ENCODE assay signal across 3 cellular contexts in genomic region chr22:20180245-20180630, GRCh38.
A peak's percentile ranks its signal among the peaks of the same experiment; 100 is the strongest.
TF ChIP-seq lines count a peak whose summit lies in the region.

No MANE protein-coding gene starts in this region.

TF ChIP-seq in HepG2, 621 proteins besides CTCF, POLR2A, EP300 and RAD21 (continues in another document):
- peak; percentile 26 for TF ChIP-seq XRCC5 (optimal IDR thresholded peaks at IDR 0.05; ENCODE audit: low read length)
- no peak for TF ChIP-seq ZNF773 (CRISPR knock-in tag; IDR thresholded peaks at IDR 0.05; ENCODE audit: borderline replicate concordance)
- no peak for TF ChIP-seq ZFX (CRISPR knock-in tag; IDR thresholded peaks at IDR 0.05; ENCODE audit: low read depth)
- peak; percentile 28 for TF ChIP-seq STAG1 (CRISPR knock-in tag; IDR thresholded peaks at IDR 0.05)
- TF ChIP-seq PAXIP1 (CRISPR knock-in tag; conservative IDR thresholded peaks at IDR 0.05), result no peak
- TF ChIP-seq ISL2 (CRISPR knock-in tag; IDR thresholded peaks at IDR 0.05), result no peak
- TF ChIP-seq RFX5 (IDR thresholded peaks at IDR 0.05; ENCODE audit: low read depth, low read length), result no peak
- TF ChIP-seq SP1 (IDR thresholded peaks at IDR 0.05), result no peak
- TF ChIP-seq SP1 (CRISPR knock-in tag; IDR thresholded peaks at IDR 0.05), result no peak
- TF ChIP-seq UBTF (CRISPR knock-in tag; IDR thresholded peaks at IDR 0.05), result no peak
- TF ChIP-seq HMG20A (CRISPR knock-in tag; IDR thresholded peaks at IDR 0.05; ENCODE audit: borderline replicate concordance), result no peak
- TF ChIP-seq ZNF276 (CRISPR knock-in tag; IDR thresholded peaks at IDR 0.05; ENCODE audit: low read depth), result no peak

TF ChIP-seq in SK-N-SH treated with all-trans-retinoic acid at 6 μM for 48 hours, 23 proteins besides CTCF, POLR2A, EP300 and RAD21:
- TF ChIP-seq ZFP3 (CRISPR knock-in tag; IDR thresholded peaks at IDR 0.05) (no peak), ZNF8 (CRISPR knock-in tag; IDR thresholded peaks at IDR 0.05) (no peak), ARNTL (CRISPR knock-in tag; IDR thresholded peaks at IDR 0.05; ENCODE audit: borderline replicate concordance, low read depth) (no peak), CSDC2 (CRISPR knock-in tag; IDR thresholded peaks at IDR 0.05) (no peak), ZNF565 (CRISPR knock-in tag; conservative IDR thresholded peaks at IDR 0.05; ENCODE audit: low read depth) (no peak)

TF ChIP-seq in GM12891, 5 proteins besides CTCF, POLR2A, EP300 and RAD21:
- TF ChIP-seq POLR2AphosphoS5 (IDR thresholded peaks at IDR 0.05; ENCODE audit: low read depth, low read length) (no peak), POU2F2 (IDR thresholded peaks at IDR 0.05; ENCODE audit: low read depth, low read length) (no peak), SPI1 (IDR thresholded peaks at IDR 0.05; ENCODE audit: low read depth, low read length) (no peak), TAF1 (IDR thresholded peaks at IDR 0.05; ENCODE audit: low read depth, low read length) (no peak), PAX5 (IDR thresholded peaks at IDR 0.05; ENCODE audit: insufficient read depth, low read length, severe bottlenecking) (no peak)
